8 cellular contexts compared by ENCODE assay signal in the genomic region with DNA sequence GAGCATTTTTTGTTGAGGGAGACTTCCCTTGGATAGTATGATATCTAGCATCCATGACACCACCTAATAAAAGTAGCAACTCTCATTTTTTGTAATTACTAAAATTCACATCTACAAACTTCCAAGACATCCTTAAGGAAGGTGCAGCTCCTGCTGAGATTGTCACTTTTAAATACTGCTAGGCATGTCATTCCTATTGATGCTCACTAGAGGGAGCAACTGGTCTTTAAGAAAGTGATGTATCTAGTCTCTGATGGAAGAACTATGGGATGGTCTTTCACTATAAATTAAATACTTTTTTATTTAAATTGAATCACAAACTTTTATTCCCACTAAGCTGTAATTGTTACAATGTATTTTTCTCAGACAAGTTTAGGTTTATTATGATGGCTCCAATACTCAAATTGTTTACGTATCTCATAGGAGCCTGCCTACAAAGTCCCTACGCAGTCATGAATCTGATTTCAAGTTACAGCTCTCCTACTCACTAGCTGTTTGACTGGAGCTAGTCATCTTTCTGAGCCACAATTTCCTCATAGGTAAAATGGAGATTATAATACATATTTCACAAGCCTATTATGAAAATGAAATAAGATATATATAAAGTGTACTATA. TPM values are rescaled to one million over a fixed set of nuclear protein-coding genes. Genes with fewer than 3 reads are reported as not detected.
DNase-seq lines count a peak whose midpoint lies in the region; ATAC-seq, FAIRE-seq and TF ChIP-seq lines count a peak whose summit lies in the region.

No MANE protein-coding gene starts in this region.

- H3K4me1 ChIP-seq in A549: no peaks in the 10 kb centered on the region
- H3K4me1 ChIP-seq in esophagus muscularis mucosa: no peaks in the 10 kb centered on the region

- H3K27ac Mint-ChIP-seq in neural crest cell (ENCODE audit: unreplicated experiment): no peak overlapping the region

- H3K4me3 ChIP-seq in A549 (no peak overlapping the region), GM12865 (ENCODE audit: low read depth, low read length) (no peak overlapping the region), esophagus muscularis mucosa (no peak overlapping the region)

- intact Hi-C loops in esophagus muscularis mucosa (cut with DNase I): loop anchor here (1.0 to 10.0 kb wide), 2 partner anchors 245 to 277 kb away; no protein-coding TSS in a partner anchor

- no peaks in the 10 kb centered on the region for H3K36me3 Mint-ChIP-seq in neural crest cell (ENCODE audit: low read depth)

- no peaks in the 10 kb centered on the region for H3K27me3 ChIP-seq in esophagus muscularis mucosa

- H3K4me2 ChIP-seq in A549: no peak overlapping the region

- WGBS in A549 (ENCODE audit: missing lambda C conversion rate): 93% methylated on average over 2 of the region's 2 CpGs
- WGBS in esophagus muscularis mucosa: 84% methylated on average over 2 of the region's 2 CpGs

- no peaks in the 10 kb centered on the region for H3K27me3 Mint-ChIP-seq in neural crest cell (ENCODE audit: low read depth)

- ATAC-seq in A549 (peak; percentile 56 to 86; a peak in 4 of 6 replicates), GM18861 (IDR thresholded peaks at IDR 0.05; ENCODE audit: unreplicated experiment) (no peak)

- H3K27ac ChIP-seq in A549: no peak overlapping the region
- H3K27ac ChIP-seq in esophagus muscularis mucosa (replicated peaks in 1 of 4): no peak overlapping the region

- no peak for FAIRE-seq in A549 (lab: Jason Lieb, UNC)
- FAIRE-seq in HTR-8/SVneo (lab: Jason Lieb, UNC): peak; percentile 51

- no peaks in the 10 kb centered on the region for H3K9me3 Mint-ChIP-seq in neural crest cell

- H3K9me3 ChIP-seq in A549 (no peaks in the 10 kb centered on the region), esophagus muscularis mucosa (no peaks in the 10 kb centered on the region)

- CTCF ChIA-PET in A549 (lab: Yijun Ruan, JAX): interaction anchor here (0.6 to 3.3 kb wide), 49 partner anchors 9 to 329 kb away, joined by 3 to 34 read pairs (median 4); a partner anchor contains a TSS

- no peaks in the 10 kb centered on the region for H3K4me1 Mint-ChIP-seq in neural crest cell

- TF ChIP-seq EP300 in A549 (IDR thresholded peaks at IDR 0.05) (no peak), esophagus muscularis mucosa (IDR thresholded peaks at IDR 0.05) (no peak)

- POLR2A ChIA-PET in A549 (lab: Yijun Ruan, JAX): interaction anchor here (1.7 to 1.8 kb wide), 2 partner anchors 8 to 84 kb away, joined by 5 to 6 read pairs; a partner anchor contains a TSS

- H3K36me3 ChIP-seq in esophagus muscularis mucosa: no peaks in the 10 kb centered on the region

- TF ChIP-seq RAD21 in A549 (conservative IDR thresholded peaks at IDR 0.05 in 1 of 2, IDR thresholded peaks at IDR 0.05 in 1 of 2): peak; percentile 76 to 78

- DNase-seq in A549 (ENCODE audit: low read depth in 1 of 2, low spot score in 1 of 2): peak in 1 of 2 experiments; percentile 61
- peak; percentile 53 for DNase-seq in GM12865 (ENCODE audit: low read depth)
- peak; percentile 25 for DNase-seq in HTR-8/SVneo (ENCODE audit: insufficient read length, low spot score)
- DNase-seq in SHP77 treated with DMSO at 0.1 percent for 48 hours (lab: John Stamatoyannopoulos, UW): peak; percentile 36
- DNase-seq in esophagus muscularis mucosa (ENCODE audit: extremely low spot score): no peak
- DNase-seq in neural crest cell (ENCODE audit: low read depth, low spot score): no peak
- no peak for DNase-seq in stimulated activated CD4-positive, alpha-beta T cell treated with anti-CD3 and anti-CD28 coated beads, Interleukin-4, amount 100 ng/mL, for 4 hours

- TF ChIP-seq CTCF in A549 (IDR thresholded peaks at IDR 0.05): peak; percentile 81
- peak; percentile 74 for TF ChIP-seq CTCF in GM12865 (IDR thresholded peaks at IDR 0.05; ENCODE audit: insufficient read depth, low read depth, low read length, missing control alignments)
- TF ChIP-seq CTCF in esophagus muscularis mucosa (IDR thresholded peaks at IDR 0.05): peak; percentile 85 to 97 (median 88)
- TF ChIP-seq CTCF in neural crest cell (conservative IDR thresholded peaks at IDR 0.05): peak; percentile 95

- TF ChIP-seq POLR2A in A549 (IDR thresholded peaks at IDR 0.05; ENCODE audit: low read length) (no peak), esophagus muscularis mucosa (IDR thresholded peaks at IDR 0.05; ENCODE audit: low read depth) (no peak)

- H3K4me3 Mint-ChIP-seq in neural crest cell: no peak overlapping the region

TF ChIP-seq in A549, 52 proteins besides CTCF, POLR2A, EP300 and RAD21:
- TF ChIP-seq MAFK (IDR thresholded peaks at IDR 0.05; ENCODE audit: partially characterized antibody): no peak
- no peak for TF ChIP-seq TP53 (CRISPR knock-in tag; IDR thresholded peaks at IDR 0.05)
- TF ChIP-seq BHLHE40 (IDR thresholded peaks at IDR 0.05; ENCODE audit: low read depth, low read length): no peak
- no peak for TF ChIP-seq CHD2 (IDR thresholded peaks at IDR 0.05; ENCODE audit: low read length, partially characterized antibody)
- no peak for TF ChIP-seq JUNB (IDR thresholded peaks at IDR 0.05)
- TF ChIP-seq SMC3 (IDR thresholded peaks at IDR 0.05): peak; percentile 76
- no peak for TF ChIP-seq FOSB (CRISPR knock-in tag; IDR thresholded peaks at IDR 0.05)

RNA-seq across cellular contexts. Expression of a gene that starts 8.0 kb away (rescaled TPM):
- 31.6 and 32.5 TPM in 2 replicates for polyA plus RNA-seq in A549 (2011; rRNA removed)
- polyA plus RNA-seq in A549 (2012; cell fraction: cytosol; rRNA removed): 11.4 and 13.2 TPM in 2 replicates
- 11.1 and 15.2 TPM in 2 replicates for polyA plus RNA-seq in A549 (2012; cell fraction: nucleus; rRNA removed)
- 27.8 to 31.9 TPM (median 31.8 TPM) in 3 replicates for polyA plus RNA-seq in A549 (2017; fragmentation: RNase III; extraction: RNeasy Plus Mini Kit Qiagen cat#74134 plus additional on column Dnase treatment)
- polyA minus RNA-seq in A549 (2011; rRNA and poly(A)+ RNA removed): 36.0 and 42.7 TPM in 2 replicates
- 100 to 1,000 TPM in 1 of 4 donors, 10 to 100 TPM in 3; 67.7 to 113 (median 92.5) TPM for total RNA-seq in esophagus muscularis mucosa
- 57.4 and 57.7 TPM in 2 replicates for total RNA-seq in neural crest cell

RNA-seq across cellular contexts. Expression of a gene that starts 33.9 kb away (rescaled TPM):
- 5.6 TPM in 2 replicates for polyA plus RNA-seq in A549 (2011; rRNA removed)
- polyA plus RNA-seq in A549 (2012; cell fraction: cytosol; rRNA removed): 3.2 and 3.5 TPM in 2 replicates
- 4.6 and 6.1 TPM in 2 replicates for polyA plus RNA-seq in A549 (2012; cell fraction: nucleus; rRNA removed)
- 3.7 to 4.2 TPM (median 3.9 TPM) in 3 replicates for polyA plus RNA-seq in A549 (2017; fragmentation: RNase III; extraction: RNeasy Plus Mini Kit Qiagen cat#74134 plus additional on column Dnase treatment)
- 4.1 and 5.4 TPM in 2 replicates for polyA minus RNA-seq in A549 (2011; rRNA and poly(A)+ RNA removed)
- 10 to 100 TPM; 14.4 to 22.8 (median 18.4) TPM for total RNA-seq in esophagus muscularis mucosa
- 55.0 and 55.6 TPM in 2 replicates for total RNA-seq in neural crest cell

Comparison
In these comparisons a context has a peak if more than half of its experiments do, and no peak if none do; other contexts are left out.
1. DNase-seq: peak in GM12865 (single experiment), HTR-8/SVneo (single experiment) and SHP77 treated with DMSO at 0.1 percent for 48 hours (single experiment); none in esophagus muscularis mucosa (single experiment), neural crest cell (single experiment) and stimulated activated CD4-positive, alpha-beta T cell treated with anti-CD3 and anti-CD28 coated beads, Interleukin-4, amount 100 ng/mL, for 4 hours (0 of 2).
2. Peak in every context shown above with its lines, with median percentiles within 50 percentile points of each other: CTCF ChIP-seq.